9 cellular contexts compared by ENCODE assay signal in the genomic region with DNA sequence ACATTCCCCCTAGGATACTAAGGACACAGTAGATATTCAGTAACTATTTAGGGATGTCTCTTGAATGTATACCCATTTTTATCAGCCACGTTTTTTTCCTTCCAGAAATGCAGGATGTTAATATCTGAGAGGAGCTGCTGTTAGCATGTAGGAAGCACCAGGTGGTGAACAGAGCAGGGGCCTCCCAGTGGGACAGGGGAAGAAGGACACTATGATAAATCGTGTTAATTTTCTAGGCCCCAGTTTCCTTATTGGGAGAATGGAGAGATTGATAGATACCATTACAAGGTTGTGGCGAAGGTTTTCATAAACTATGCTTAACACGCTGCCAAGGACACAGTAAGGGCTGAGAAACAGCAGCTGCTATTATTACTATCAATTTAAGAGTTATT. TPM values are rescaled to one million over a fixed set of nuclear protein-coding genes. Genes with fewer than 3 reads are reported as not detected.
DNase-seq lines count a peak whose midpoint lies in the region; ATAC-seq and TF ChIP-seq lines count a peak whose summit lies in the region.
"Had no signal": no experiment of that assay in that cellular context is flagged by ENCODE, and none has a peak within 500 bp of the region (broad histone marks: within the 10 kb centered on the region; RNA-seq: fewer than 3 reads in every experiment).

No MANE protein-coding gene starts in this region.

- peaks cover 2% of the 10 kb centered on the region for H3K4me1 ChIP-seq in cardiac muscle cell (ENCODE audit: low read depth)
- no peaks in the 10 kb centered on the region for H3K4me1 ChIP-seq in lung (ENCODE audit: control insufficient read depth in 2 of 2, insufficient read depth in 2 of 2, low read length in 2 of 2)
- peaks cover 13% of the 10 kb centered on the region for H3K4me1 ChIP-seq in vagina

- peaks cover 27% of the 10 kb centered on the region for H3K27me3 Mint-ChIP-seq in brain

- intact Hi-C loops in Right ventricle myocardium superior (cut with DNase I): no loop called here
- intact Hi-C loops in vagina (cut with DNase I): no loop called here

- H3K4me1 Mint-ChIP-seq in brain: peaks cover 20% of the 10 kb centered on the region

- TF ChIP-seq POLR2A in vagina (IDR thresholded peaks at IDR 0.05): no peak

- no peak for TF ChIP-seq CTCF in cardiac muscle cell (IDR thresholded peaks at IDR 0.05; ENCODE audit: low read depth, low read length)
- TF ChIP-seq CTCF in brain (conservative IDR thresholded peaks at IDR 0.05): no peak
- no peak for TF ChIP-seq CTCF in lung (IDR thresholded peaks at IDR 0.05; ENCODE audit: control extremely low read depth, extremely low read depth)
- TF ChIP-seq CTCF in vagina (IDR thresholded peaks at IDR 0.05): no peak

- peak overlapping the region; percentile 62 for H3K4me3 ChIP-seq in cardiac muscle cell
- H3K4me3 ChIP-seq in lung: peak overlapping the region; percentile 73
- H3K4me3 ChIP-seq in vagina: peak overlapping the region; percentile 59 to 62

- DNase-seq in cardiac muscle cell (ENCODE audit: low read depth in 1 of 2, low spot score in 1 of 2) (no peak), Right ventricle myocardium superior (no peak), lung (ENCODE audit: low spot score) (no peak), vagina (ENCODE audit: extremely low spot score in 2 of 2) (no peak), NOMO-1 treated with DMSO at 0.1 percent for 48 hours (lab: John Stamatoyannopoulos, UW; ENCODE audit: unreplicated experiment) (no peak), activated gamma-delta T cell (lab: John Stamatoyannopoulos, UW) (no peak), NCI-H2227 (lab: John Stamatoyannopoulos, UW; ENCODE audit: unreplicated experiment) (no peak)

- H3K27ac ChIP-seq in cardiac muscle cell: no peak overlapping the region
- H3K27ac ChIP-seq in lung (ENCODE audit: low read depth in 1 of 2, low read length in 1 of 2): no peak overlapping the region
- peak overlapping the region; percentile 1 for H3K27ac ChIP-seq in vagina

- H3K9me3 Mint-ChIP-seq in brain: no peaks in the 10 kb centered on the region

- H3K36me3 ChIP-seq in cardiac muscle cell: no peaks in the 10 kb centered on the region
- H3K36me3 ChIP-seq in lung (ENCODE audit: control insufficient read depth in 2 of 2, insufficient read depth in 2 of 2, low read length in 2 of 2): no peaks in the 10 kb centered on the region
- H3K36me3 ChIP-seq in vagina: no peaks in the 10 kb centered on the region

- peak overlapping the region; percentile 2 to 80 (median 56) for H3K27ac Mint-ChIP-seq in brain

- H3K36me3 Mint-ChIP-seq in brain: peaks cover 4% of the 10 kb centered on the region

- H3K9me3 ChIP-seq in cardiac muscle cell (ENCODE audit: low read depth) (no peaks in the 10 kb centered on the region), lung (ENCODE audit: control insufficient read depth in 2 of 2, insufficient read depth in 1 of 2, low read length in 1 of 2) (no peaks in the 10 kb centered on the region), vagina (no peaks in the 10 kb centered on the region)

- H3K4me3 Mint-ChIP-seq in brain: peak overlapping the region; percentile 87 to 95 (median 93)

- no peaks in the 10 kb centered on the region for H3K27me3 ChIP-seq in cardiac muscle cell
- H3K27me3 ChIP-seq in lung (ENCODE audit: control insufficient read depth, insufficient read depth): no peaks in the 10 kb centered on the region
- H3K27me3 ChIP-seq in vagina: no peaks in the 10 kb centered on the region

- ATAC-seq in Right ventricle myocardium superior (ENCODE audit: poor library complexity) (no peak), lung (ENCODE audit: insufficient read depth, low FRiP score) (no peak)

- WGBS in lung, 2 donors: 12 to 13% methylated on average over 4 of the region's 4 CpGs

RNA-seq across cellular contexts. Expression of a gene that starts 45.4 kb away (rescaled TPM):
- total RNA-seq in cardiac muscle cell: not detected in 2 replicates
- polyA plus RNA-seq in cardiac muscle cell: not detected in 2 replicates
- total RNA-seq in Right ventricle myocardium superior: not detected
- not detected for polyA plus RNA-seq in brain (ENCODE audit: insufficient read depth, low read depth, low replicate concordance)
- total RNA-seq in lung: not detected
- under 1 TPM in 1 of 2 donors, not detected in 1; 0.14 TPM for polyA plus RNA-seq in lung
- not detected for total RNA-seq in vagina
- total RNA-seq: pulmonary artery endothelial cell had no signal

RNA-seq across cellular contexts. Expression of a gene that starts 51.5 kb away (rescaled TPM):
- total RNA-seq in cardiac muscle cell: 35.5 and 44.3 TPM in 2 replicates
- 26.7 and 35.9 TPM in 2 replicates for polyA plus RNA-seq in cardiac muscle cell
- 32.4 TPM for total RNA-seq in Right ventricle myocardium superior
- polyA plus RNA-seq in brain (ENCODE audit: insufficient read depth, low read depth, low replicate concordance): 48.8 TPM
- total RNA-seq in lung: 10 to 100 TPM; 52.6 to 74.7 TPM
- 10 to 100 TPM; 18.6 to 29.3 TPM for polyA plus RNA-seq in lung
- 28.5 TPM for total RNA-seq in vagina
